ENCODE assay signal across 1 cellular context in the genomic region with DNA sequence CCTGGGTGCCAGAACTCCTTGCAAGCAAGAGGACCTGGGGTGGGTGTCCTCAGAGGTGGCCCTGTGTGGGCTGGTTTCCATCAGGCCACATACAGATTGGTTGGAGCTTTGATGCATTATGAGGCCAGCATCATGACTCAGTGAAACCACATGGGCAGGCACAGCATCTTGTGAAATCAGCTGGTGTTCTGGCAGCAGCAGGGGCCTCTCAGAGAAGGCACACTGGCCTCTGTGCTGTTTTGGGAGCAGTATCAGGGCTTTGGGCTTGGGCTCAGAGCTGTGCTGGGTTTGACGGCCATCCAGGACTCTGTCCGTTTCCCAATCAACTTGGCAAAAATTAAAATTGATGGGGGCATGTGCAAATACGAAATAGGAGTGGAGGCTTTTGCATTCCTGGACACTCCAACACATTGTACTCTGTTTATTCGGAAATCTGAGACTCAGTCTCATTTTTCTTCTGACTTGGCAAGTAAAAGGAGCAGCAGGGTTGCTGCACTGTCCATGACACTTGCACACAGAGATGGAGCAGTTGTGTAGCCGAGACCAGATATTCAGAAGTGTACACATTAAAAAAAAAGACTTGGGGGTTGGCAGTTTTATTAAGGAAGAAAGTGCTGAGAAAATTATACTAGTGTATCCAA.
A peak's percentile ranks its signal among the peaks of the same experiment; 100 is the strongest.
TF ChIP-seq lines count a peak whose summit lies in the region.

No MANE protein-coding gene starts in this region.

TF ChIP-seq in IMR-90, 13 proteins besides CTCF, POLR2A, EP300 and RAD21:
- TF ChIP-seq BHLHE40 (IDR thresholded peaks at IDR 0.05; ENCODE audit: low read depth, low read length) (peak; percentile 44; the same call in 1 of the 2 replicates), NFE2L2 (IDR thresholded peaks at IDR 0.05; ENCODE audit: low read depth, low read length) (peak; percentile 58), CHD1 (IDR thresholded peaks at IDR 0.05; ENCODE audit: low read depth, low read length) (no peak), MAZ (IDR thresholded peaks at IDR 0.05; ENCODE audit: borderline replicate concordance, low read depth, low read length) (no peak), RFX5 (IDR thresholded peaks at IDR 0.05; ENCODE audit: low read depth, low read length) (no peak), MXI1 (IDR thresholded peaks at IDR 0.05; ENCODE audit: borderline replicate concordance, low read depth, low read length) (peak; percentile 72; the same call in 1 of the 2 replicates), CEBPB (IDR thresholded peaks at IDR 0.05; ENCODE audit: low read depth, low read length) (peak; percentile 95), RCOR1 (IDR thresholded peaks at IDR 0.05; ENCODE audit: insufficient replicate concordance, low read length) (no peak), MAFK (IDR thresholded peaks at IDR 0.05; ENCODE audit: low read depth, low read length) (0 out of 2 replicates have a peak, but pooled peaks have one; percentile 4), SMC3 (IDR thresholded peaks at IDR 0.05; ENCODE audit: low read depth, low read length) (no peak), FOS (IDR thresholded peaks at IDR 0.05; ENCODE audit: low read depth, low read length) (peak; percentile 76)
- TF ChIP-seq, protein P1, sequence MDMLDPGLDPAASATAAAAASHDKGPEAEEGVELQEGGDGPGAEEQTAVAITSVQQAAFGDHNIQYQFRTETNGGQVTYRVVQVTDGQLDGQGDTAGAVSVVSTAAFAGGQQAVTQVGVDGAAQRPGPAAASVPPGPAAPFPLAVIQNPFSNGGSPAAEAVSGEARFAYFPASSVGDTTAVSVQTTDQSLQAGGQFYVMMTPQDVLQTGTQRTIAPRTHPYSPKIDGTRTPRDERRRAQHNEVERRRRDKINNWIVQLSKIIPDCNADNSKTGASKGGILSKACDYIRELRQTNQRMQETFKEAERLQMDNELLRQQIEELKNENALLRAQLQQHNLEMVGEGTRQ (IDR thresholded peaks at IDR 0.05; ENCODE audit: low read depth, low read length) = peak; percentile 85
- TF ChIP-seq, protein P2, sequence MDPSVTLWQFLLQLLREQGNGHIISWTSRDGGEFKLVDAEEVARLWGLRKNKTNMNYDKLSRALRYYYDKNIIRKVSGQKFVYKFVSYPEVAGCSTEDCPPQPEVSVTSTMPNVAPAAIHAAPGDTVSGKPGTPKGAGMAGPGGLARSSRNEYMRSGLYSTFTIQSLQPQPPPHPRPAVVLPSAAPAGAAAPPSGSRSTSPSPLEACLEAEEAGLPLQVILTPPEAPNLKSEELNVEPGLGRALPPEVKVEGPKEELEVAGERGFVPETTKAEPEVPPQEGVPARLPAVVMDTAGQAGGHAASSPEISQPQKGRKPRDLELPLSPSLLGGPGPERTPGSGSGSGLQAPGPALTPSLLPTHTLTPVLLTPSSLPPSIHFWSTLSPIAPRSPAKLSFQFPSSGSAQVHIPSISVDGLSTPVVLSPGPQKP (IDR thresholded peaks at IDR 0.05; ENCODE audit: borderline replicate concordance, low read depth, low read length) = no peak
